In the genomic region with DNA sequence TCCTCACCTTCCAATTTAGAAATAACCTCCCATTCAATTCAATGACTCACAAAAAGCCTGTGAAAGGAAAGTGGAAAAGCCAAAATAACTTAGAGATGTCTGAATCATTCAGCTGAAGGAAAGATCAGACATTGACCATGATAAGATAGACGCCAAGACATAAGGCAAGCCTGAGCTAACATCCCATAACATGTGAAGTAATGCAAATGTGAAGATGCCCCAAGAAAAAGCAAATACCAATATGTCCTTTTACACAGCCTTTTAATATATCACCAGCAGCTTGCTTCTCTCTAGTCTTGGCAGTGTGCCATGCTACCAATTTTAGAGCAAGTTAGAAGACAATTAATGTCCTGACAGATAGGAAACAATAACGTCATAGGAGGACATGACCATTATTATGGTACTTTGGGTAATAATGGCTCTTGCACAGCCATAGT, we compare ENCODE assay signal across 2 cellular contexts.
A peak's percentile ranks its signal among the peaks of the same experiment; 100 is the strongest.
TF ChIP-seq lines count a peak whose summit lies in the region.

No MANE protein-coding gene starts in this region.

TF ChIP-seq in HEK293, 187 proteins besides CTCF, POLR2A, EP300 and RAD21 (continued from another document and continues in another):
- TF ChIP-seq, protein P1, sequence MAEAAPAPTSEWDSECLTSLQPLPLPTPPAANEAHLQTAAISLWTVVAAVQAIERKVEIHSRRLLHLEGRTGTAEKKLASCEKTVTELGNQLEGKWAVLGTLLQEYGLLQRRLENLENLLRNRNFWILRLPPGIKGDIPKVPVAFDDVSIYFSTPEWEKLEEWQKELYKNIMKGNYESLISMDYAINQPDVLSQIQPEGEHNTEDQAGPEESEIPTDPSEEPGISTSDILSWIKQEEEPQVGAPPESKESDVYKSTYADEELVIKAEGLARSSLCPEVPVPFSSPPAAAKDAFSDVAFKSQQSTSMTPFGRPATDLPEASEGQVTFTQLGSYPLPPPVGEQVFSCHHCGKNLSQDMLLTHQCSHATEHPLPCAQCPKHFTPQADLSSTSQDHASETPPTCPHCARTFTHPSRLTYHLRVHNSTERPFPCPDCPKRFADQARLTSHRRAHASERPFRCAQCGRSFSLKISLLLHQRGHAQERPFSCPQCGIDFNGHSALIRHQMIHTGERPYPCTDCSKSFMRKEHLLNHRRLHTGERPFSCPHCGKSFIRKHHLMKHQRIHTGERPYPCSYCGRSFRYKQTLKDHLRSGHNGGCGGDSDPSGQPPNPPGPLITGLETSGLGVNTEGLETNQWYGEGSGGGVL (tag by site-specific recombination; IDR thresholded peaks at IDR 0.05): no peak
- TF ChIP-seq ZNF660 (tag by site-specific recombination; IDR thresholded peaks at IDR 0.05) (0 out of 2 replicates have a peak, but pooled peaks have one; percentile 43), TRIM28 (IDR thresholded peaks at IDR 0.05; ENCODE audit: borderline replicate concordance, low read length) (no peak), ZNF155 (tag by site-specific recombination; IDR thresholded peaks at IDR 0.05) (no peak), ZNF792 (tag by site-specific recombination; IDR thresholded peaks at IDR 0.05) (no peak), ZNF670 (tag by site-specific recombination; IDR thresholded peaks at IDR 0.05; ENCODE audit: low read depth) (no peak), ZNF37A (tag by site-specific recombination; IDR thresholded peaks at IDR 0.05) (no peak), ZNF629 (tag by site-specific recombination; IDR thresholded peaks at IDR 0.05) (0 out of 2 replicates have a peak, but pooled peaks have one; percentile 68), ZNF146 (tag by site-specific recombination; IDR thresholded peaks at IDR 0.05) (no peak), ZNF555 (tag by site-specific recombination; conservative IDR thresholded peaks at IDR 0.05) (no peak), WT1 (tag by site-specific recombination; IDR thresholded peaks at IDR 0.05) (no peak), ZNF701 (tag by site-specific recombination; IDR thresholded peaks at IDR 0.05) (no peak), MZF1 (tag by site-specific recombination; IDR thresholded peaks at IDR 0.05; ENCODE audit: borderline replicate concordance) (no peak), ZFHX2 (tag by site-specific recombination; conservative IDR thresholded peaks at IDR 0.05) (no peak), SP7 (tag by site-specific recombination; IDR thresholded peaks at IDR 0.05) (peak; percentile 51; the same call in 1 of the 2 replicates), ZNF366 (tag by site-specific recombination; conservative IDR thresholded peaks at IDR 0.05) (0 out of 2 replicates have a peak, but pooled peaks have one; percentile 21), ZNF560 (tag by site-specific recombination; IDR thresholded peaks at IDR 0.05; ENCODE audit: borderline replicate concordance) (no peak), OSR2 (tag by site-specific recombination; IDR thresholded peaks at IDR 0.05) (0 out of 2 replicates have a peak, but pooled peaks have one; percentile 15), ZNF24 (tag by site-specific recombination; IDR thresholded peaks at IDR 0.05) (no peak), ZSCAN30 (tag by site-specific recombination; IDR thresholded peaks at IDR 0.05) (0 out of 2 replicates have a peak, but pooled peaks have one; percentile 29), ZNF221 (tag by site-specific recombination; IDR thresholded peaks at IDR 0.05; ENCODE audit: borderline replicate concordance) (no peak), ZNF138 (tag by site-specific recombination; IDR thresholded peaks at IDR 0.05; ENCODE audit: borderline replicate concordance) (no peak)
- TF ChIP-seq, protein P2, sequence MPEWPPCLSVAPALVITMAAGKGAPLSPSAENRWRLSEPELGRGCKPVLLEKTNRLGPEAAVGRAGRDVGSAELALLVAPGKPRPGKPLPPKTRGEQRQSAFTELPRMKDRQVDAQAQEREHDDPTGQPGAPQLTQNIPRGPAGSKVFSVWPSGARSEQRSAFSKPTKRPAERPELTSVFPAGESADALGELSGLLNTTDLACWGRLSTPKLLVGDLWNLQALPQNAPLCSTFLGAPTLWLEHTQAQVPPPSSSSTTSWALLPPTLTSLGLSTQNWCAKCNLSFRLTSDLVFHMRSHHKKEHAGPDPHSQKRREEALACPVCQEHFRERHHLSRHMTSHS (tag by site-specific recombination; IDR thresholded peaks at IDR 0.05): no peak
- TF ChIP-seq, protein P3, sequence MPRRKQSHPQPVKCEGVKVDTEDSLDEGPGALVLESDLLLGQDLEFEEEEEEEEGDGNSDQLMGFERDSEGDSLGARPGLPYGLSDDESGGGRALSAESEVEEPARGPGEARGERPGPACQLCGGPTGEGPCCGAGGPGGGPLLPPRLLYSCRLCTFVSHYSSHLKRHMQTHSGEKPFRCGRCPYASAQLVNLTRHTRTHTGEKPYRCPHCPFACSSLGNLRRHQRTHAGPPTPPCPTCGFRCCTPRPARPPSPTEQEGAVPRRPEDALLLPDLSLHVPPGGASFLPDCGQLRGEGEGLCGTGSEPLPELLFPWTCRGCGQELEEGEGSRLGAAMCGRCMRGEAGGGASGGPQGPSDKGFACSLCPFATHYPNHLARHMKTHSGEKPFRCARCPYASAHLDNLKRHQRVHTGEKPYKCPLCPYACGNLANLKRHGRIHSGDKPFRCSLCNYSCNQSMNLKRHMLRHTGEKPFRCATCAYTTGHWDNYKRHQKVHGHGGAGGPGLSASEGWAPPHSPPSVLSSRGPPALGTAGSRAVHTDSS (tag by site-specific recombination; IDR thresholded peaks at IDR 0.05): no peak
- TF ChIP-seq, protein P4, sequence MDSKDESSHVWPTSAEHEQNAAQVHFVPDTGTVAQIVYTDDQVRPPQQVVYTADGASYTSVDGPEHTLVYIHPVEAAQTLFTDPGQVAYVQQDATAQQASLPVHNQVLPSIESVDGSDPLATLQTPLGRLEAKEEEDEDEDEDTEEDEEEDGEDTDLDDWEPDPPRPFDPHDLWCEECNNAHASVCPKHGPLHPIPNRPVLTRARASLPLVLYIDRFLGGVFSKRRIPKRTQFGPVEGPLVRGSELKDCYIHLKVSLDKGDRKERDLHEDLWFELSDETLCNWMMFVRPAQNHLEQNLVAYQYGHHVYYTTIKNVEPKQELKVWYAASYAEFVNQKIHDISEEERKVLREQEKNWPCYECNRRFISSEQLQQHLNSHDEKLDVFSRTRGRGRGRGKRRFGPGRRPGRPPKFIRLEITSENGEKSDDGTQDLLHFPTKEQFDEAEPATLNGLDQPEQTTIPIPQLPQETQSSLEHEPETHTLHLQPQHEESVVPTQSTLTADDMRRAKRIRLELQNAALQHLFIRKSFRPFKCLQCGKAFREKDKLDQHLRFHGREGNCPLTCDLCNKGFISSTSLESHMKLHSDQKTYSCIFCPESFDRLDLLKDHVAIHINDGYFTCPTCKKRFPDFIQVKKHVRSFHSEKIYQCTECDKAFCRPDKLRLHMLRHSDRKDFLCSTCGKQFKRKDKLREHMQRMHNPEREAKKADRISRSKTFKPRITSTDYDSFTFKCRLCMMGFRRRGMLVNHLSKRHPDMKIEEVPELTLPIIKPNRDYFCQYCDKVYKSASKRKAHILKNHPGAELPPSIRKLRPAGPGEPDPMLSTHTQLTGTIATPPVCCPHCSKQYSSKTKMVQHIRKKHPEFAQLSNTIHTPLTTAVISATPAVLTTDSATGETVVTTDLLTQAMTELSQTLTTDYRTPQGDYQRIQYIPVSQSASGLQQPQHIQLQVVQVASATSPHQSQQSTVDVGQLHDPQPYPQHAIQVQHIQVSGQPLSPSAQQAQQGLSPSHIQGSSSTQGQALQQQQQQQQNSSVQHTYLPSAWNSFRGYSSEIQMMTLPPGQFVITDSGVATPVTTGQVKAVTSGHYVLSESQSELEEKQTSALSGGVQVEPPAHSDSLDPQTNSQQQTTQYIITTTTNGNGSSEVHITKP (tag by site-specific recombination; IDR thresholded peaks at IDR 0.05): peak; percentile 47; the same call in 1 of the 2 replicates

TF ChIP-seq in SK-N-SH, 30 proteins besides CTCF, POLR2A, EP300 and RAD21 (continued from another document):
- TF ChIP-seq GABPA (IDR thresholded peaks at IDR 0.05; ENCODE audit: low read depth) (no peak), ELF1 (IDR thresholded peaks at IDR 0.05) (no peak), POLR2AphosphoS5 (IDR thresholded peaks at IDR 0.05; ENCODE audit: low read depth, low read length) (no peak), RCOR1 (IDR thresholded peaks at IDR 0.05; ENCODE audit: low read length) (peak; percentile 40; the same call in 1 of the 2 replicates), MXI1 (IDR thresholded peaks at IDR 0.05; ENCODE audit: low read depth, low read length) (peak; percentile 39; the same call in 1 of the 2 replicates), NRF1 (IDR thresholded peaks at IDR 0.05; ENCODE audit: low read depth, low read length) (no peak), CHD2 (IDR thresholded peaks at IDR 0.05; ENCODE audit: low read length, partially characterized antibody) (peak; percentile 41), TAF1 (IDR thresholded peaks at IDR 0.05; ENCODE audit: borderline replicate concordance, low read depth, low read length) (no peak), MEF2A (IDR thresholded peaks at IDR 0.05; ENCODE audit: borderline replicate concordance, low read depth) (no peak), RFX5 (IDR thresholded peaks at IDR 0.05; ENCODE audit: low read length) (no peak), GATA2 (CRISPR knock-in tag; IDR thresholded peaks at IDR 0.05) (peak; percentile 51), TCF12 (IDR thresholded peaks at IDR 0.05) (peak; percentile 75), NFIC (IDR thresholded peaks at IDR 0.05; ENCODE audit: borderline replicate concordance) (peak; percentile 81), YY1 (IDR thresholded peaks at IDR 0.05; ENCODE audit: low read depth) (no peak)
- TF ChIP-seq, protein P5, sequence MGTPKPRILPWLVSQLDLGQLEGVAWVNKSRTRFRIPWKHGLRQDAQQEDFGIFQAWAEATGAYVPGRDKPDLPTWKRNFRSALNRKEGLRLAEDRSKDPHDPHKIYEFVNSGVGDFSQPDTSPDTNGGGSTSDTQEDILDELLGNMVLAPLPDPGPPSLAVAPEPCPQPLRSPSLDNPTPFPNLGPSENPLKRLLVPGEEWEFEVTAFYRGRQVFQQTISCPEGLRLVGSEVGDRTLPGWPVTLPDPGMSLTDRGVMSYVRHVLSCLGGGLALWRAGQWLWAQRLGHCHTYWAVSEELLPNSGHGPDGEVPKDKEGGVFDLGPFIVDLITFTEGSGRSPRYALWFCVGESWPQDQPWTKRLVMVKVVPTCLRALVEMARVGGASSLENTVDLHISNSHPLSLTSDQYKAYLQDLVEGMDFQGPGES (IDR thresholded peaks at IDR 0.05; ENCODE audit: low read depth, low read length): no peak
- TF ChIP-seq, protein P6, sequence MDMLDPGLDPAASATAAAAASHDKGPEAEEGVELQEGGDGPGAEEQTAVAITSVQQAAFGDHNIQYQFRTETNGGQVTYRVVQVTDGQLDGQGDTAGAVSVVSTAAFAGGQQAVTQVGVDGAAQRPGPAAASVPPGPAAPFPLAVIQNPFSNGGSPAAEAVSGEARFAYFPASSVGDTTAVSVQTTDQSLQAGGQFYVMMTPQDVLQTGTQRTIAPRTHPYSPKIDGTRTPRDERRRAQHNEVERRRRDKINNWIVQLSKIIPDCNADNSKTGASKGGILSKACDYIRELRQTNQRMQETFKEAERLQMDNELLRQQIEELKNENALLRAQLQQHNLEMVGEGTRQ (IDR thresholded peaks at IDR 0.05; ENCODE audit: borderline replicate concordance, low read depth, low read length): no peak
- TF ChIP-seq, protein P7, sequence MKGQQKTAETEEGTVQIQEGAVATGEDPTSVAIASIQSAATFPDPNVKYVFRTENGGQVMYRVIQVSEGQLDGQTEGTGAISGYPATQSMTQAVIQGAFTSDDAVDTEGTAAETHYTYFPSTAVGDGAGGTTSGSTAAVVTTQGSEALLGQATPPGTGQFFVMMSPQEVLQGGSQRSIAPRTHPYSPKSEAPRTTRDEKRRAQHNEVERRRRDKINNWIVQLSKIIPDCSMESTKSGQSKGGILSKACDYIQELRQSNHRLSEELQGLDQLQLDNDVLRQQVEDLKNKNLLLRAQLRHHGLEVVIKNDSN (IDR thresholded peaks at IDR 0.05; ENCODE audit: borderline replicate concordance, low read depth): no peak
- TF ChIP-seq, protein P8, sequence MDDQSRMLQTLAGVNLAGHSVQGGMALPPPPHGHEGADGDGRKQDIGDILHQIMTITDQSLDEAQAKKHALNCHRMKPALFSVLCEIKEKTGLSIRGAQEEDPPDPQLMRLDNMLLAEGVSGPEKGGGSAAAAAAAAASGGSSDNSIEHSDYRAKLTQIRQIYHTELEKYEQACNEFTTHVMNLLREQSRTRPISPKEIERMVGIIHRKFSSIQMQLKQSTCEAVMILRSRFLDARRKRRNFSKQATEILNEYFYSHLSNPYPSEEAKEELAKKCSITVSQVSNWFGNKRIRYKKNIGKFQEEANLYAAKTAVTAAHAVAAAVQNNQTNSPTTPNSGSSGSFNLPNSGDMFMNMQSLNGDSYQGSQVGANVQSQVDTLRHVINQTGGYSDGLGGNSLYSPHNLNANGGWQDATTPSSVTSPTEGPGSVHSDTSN (IDR thresholded peaks at IDR 0.05): peak; percentile 59
- TF ChIP-seq, protein P9, sequence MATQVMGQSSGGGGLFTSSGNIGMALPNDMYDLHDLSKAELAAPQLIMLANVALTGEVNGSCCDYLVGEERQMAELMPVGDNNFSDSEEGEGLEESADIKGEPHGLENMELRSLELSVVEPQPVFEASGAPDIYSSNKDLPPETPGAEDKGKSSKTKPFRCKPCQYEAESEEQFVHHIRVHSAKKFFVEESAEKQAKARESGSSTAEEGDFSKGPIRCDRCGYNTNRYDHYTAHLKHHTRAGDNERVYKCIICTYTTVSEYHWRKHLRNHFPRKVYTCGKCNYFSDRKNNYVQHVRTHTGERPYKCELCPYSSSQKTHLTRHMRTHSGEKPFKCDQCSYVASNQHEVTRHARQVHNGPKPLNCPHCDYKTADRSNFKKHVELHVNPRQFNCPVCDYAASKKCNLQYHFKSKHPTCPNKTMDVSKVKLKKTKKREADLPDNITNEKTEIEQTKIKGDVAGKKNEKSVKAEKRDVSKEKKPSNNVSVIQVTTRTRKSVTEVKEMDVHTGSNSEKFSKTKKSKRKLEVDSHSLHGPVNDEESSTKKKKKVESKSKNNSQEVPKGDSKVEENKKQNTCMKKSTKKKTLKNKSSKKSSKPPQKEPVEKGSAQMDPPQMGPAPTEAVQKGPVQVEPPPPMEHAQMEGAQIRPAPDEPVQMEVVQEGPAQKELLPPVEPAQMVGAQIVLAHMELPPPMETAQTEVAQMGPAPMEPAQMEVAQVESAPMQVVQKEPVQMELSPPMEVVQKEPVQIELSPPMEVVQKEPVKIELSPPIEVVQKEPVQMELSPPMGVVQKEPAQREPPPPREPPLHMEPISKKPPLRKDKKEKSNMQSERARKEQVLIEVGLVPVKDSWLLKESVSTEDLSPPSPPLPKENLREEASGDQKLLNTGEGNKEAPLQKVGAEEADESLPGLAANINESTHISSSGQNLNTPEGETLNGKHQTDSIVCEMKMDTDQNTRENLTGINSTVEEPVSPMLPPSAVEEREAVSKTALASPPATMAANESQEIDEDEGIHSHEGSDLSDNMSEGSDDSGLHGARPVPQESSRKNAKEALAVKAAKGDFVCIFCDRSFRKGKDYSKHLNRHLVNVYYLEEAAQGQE (IDR thresholded peaks at IDR 0.05; ENCODE audit: low read depth, low read length): no peak
